Comparison of ENCODE assay signal across 2 cellular contexts in genomic region chr11:7672276-7672959, GRCh38.
TF ChIP-seq lines count a peak whose summit lies in the region.

No MANE protein-coding gene starts in this region.

TF ChIP-seq in GM23338, 12 proteins besides CTCF, POLR2A, EP300 and RAD21 (continued from another document):
- TF ChIP-seq STAT1 (IDR thresholded peaks at IDR 0.05; ENCODE audit: unreplicated experiment) (no peak), POLR2AphosphoS5 (IDR thresholded peaks at IDR 0.05; ENCODE audit: low read depth) (no peak), ZNF114 (CRISPR knock-in tag; IDR thresholded peaks at IDR 0.05) (no peak), ZNF331 (CRISPR knock-in tag; IDR thresholded peaks at IDR 0.05; ENCODE audit: low read depth) (no peak), ZNF462 (CRISPR knock-in tag; IDR thresholded peaks at IDR 0.05) (no peak), EZH2phosphoT487 (IDR thresholded peaks at IDR 0.05; ENCODE audit: unreplicated experiment) (no peak), NANOG (IDR thresholded peaks at IDR 0.05; ENCODE audit: borderline replicate concordance) (no peak), EZH2 (IDR thresholded peaks at IDR 0.05; ENCODE audit: low read depth, unreplicated experiment) (no peak)
- TF ChIP-seq, protein P1, sequence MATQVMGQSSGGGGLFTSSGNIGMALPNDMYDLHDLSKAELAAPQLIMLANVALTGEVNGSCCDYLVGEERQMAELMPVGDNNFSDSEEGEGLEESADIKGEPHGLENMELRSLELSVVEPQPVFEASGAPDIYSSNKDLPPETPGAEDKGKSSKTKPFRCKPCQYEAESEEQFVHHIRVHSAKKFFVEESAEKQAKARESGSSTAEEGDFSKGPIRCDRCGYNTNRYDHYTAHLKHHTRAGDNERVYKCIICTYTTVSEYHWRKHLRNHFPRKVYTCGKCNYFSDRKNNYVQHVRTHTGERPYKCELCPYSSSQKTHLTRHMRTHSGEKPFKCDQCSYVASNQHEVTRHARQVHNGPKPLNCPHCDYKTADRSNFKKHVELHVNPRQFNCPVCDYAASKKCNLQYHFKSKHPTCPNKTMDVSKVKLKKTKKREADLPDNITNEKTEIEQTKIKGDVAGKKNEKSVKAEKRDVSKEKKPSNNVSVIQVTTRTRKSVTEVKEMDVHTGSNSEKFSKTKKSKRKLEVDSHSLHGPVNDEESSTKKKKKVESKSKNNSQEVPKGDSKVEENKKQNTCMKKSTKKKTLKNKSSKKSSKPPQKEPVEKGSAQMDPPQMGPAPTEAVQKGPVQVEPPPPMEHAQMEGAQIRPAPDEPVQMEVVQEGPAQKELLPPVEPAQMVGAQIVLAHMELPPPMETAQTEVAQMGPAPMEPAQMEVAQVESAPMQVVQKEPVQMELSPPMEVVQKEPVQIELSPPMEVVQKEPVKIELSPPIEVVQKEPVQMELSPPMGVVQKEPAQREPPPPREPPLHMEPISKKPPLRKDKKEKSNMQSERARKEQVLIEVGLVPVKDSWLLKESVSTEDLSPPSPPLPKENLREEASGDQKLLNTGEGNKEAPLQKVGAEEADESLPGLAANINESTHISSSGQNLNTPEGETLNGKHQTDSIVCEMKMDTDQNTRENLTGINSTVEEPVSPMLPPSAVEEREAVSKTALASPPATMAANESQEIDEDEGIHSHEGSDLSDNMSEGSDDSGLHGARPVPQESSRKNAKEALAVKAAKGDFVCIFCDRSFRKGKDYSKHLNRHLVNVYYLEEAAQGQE (IDR thresholded peaks at IDR 0.05; ENCODE audit: unreplicated experiment), result no peak

TF ChIP-seq in SK-N-SH, 30 proteins besides CTCF, POLR2A, EP300 and RAD21:
- TF ChIP-seq IRF3 (IDR thresholded peaks at IDR 0.05; ENCODE audit: low read depth, low read length), result no peak
TF ChIP-seq in SK-N-SH: peak in this region for 0.
